ENCODE assay signal across 21 cellular contexts in the genomic region with DNA sequence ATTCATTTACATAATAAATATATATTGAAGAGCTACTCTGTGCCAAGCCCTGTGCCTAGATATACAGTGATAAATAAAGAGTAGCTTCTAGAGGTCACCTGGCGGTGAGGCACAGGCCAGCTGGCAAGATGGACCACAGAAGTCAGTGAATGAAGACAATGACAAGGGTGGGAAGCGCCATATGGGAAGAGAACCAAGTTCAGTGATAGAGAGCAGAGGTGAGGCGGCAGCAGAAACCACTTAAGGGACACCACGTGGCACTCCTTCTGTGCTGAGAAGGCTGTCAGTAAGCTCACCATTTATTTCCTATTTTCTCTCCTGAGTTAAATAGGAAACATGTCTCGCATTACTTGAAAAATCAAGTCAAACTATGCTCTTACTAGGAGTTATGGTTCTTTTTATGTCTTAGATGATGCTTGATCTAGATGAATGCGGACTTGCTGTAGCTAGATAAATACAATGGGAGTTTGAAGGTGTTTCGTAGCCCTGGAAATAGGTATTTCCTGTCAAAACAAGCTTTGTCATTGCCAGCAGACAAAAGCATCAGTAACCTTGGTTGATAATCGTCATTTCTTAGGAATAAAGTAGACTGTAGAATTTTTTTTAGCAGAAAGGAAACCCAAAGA. TPM values are rescaled to one million over a fixed set of nuclear protein-coding genes. Genes with fewer than 3 reads are reported as not detected.
A peak's percentile ranks its signal among the peaks of the same experiment; 100 is the strongest.
DNase-seq lines count a peak whose midpoint lies in the region; ATAC-seq and TF ChIP-seq lines count a peak whose summit lies in the region.
"Had no signal": no experiment of that assay in that cellular context is flagged by ENCODE, and none has a peak within 500 bp of the region (broad histone marks: within the 10 kb centered on the region; RNA-seq: fewer than 3 reads in every experiment).

No MANE protein-coding gene starts in this region.

- no peaks in the 10 kb centered on the region for H3K9me3 ChIP-seq in left ventricle myocardium inferior (replicated peaks)
- no peaks in the 10 kb centered on the region for H3K9me3 ChIP-seq in right atrium auricular region
- H3K9me3 ChIP-seq in naive thymus-derived CD4-positive, alpha-beta T cell (ENCODE audit: control insufficient read depth in 2 of 3, low read length in 3 of 3), result no peaks in the 10 kb centered on the region
- H3K9me3 ChIP-seq: HAP-1, SJSA1, vagina had no signal

- peaks cover 17 to 74% (median 45%) of the 10 kb centered on the region in 5 donors for H3K36me3 Mint-ChIP-seq in naive thymus-derived CD4-positive, alpha-beta T cell

- H3K4me3 ChIP-seq in left ventricle myocardium inferior (no peak overlapping the region), right atrium auricular region (no peak overlapping the region)
- H3K4me3 ChIP-seq in naive thymus-derived CD4-positive, alpha-beta T cell (ENCODE audit: low read length), result no peak overlapping the region
- H3K4me3 ChIP-seq: HAP-1, SJSA1, smooth muscle cell, vagina had no signal

- H3K4me3 Mint-ChIP-seq in naive thymus-derived CD4-positive, alpha-beta T cell, result peak overlapping the region in 5 of 10 donors; percentile 6 to 60 (median 30)
- H3K4me3 Mint-ChIP-seq: activated naive CD4-positive, alpha-beta T cell treated with anti-CD3 and anti-CD28 coated beads for 36 hours had no signal

- no peaks in the 10 kb centered on the region for H3K27me3 Mint-ChIP-seq in naive thymus-derived CD4-positive, alpha-beta T cell

- H3K4me1 Mint-ChIP-seq in naive thymus-derived CD4-positive, alpha-beta T cell, result peaks cover 8 to 29% (median 15%) of the 10 kb centered on the region in 7 donors

- H3K4me1 ChIP-seq in left ventricle myocardium inferior, result peaks cover 28% of the 10 kb centered on the region
- H3K4me1 ChIP-seq in right atrium auricular region, result peaks cover 0 to 16% of the 10 kb centered on the region in 2 donors
- no peaks in the 10 kb centered on the region for H3K4me1 ChIP-seq in naive thymus-derived CD4-positive, alpha-beta T cell (ENCODE audit: control insufficient read depth in 2 of 2, insufficient read depth in 2 of 2, low read length in 2 of 2)
- H3K4me1 ChIP-seq: HAP-1, vagina had no signal

- CTCF ChIA-PET in naive thymus-derived CD4-positive, alpha-beta T cell (lab: Charles Lee), result interaction anchor here (0.6 kb wide), 1 partner anchor 343 kb away, joined by 3 read pairs; no protein-coding TSS in a partner anchor

- H3K36me3 ChIP-seq in left ventricle myocardium inferior, result no peaks in the 10 kb centered on the region
- no peaks in the 10 kb centered on the region for H3K36me3 ChIP-seq in right atrium auricular region
- peaks cover 7 to 34% (median 20%) of the 10 kb centered on the region in 3 experiments for H3K36me3 ChIP-seq in naive thymus-derived CD4-positive, alpha-beta T cell (ENCODE audit: control insufficient read depth in 2 of 3, insufficient read depth in 3 of 3, low read length in 3 of 3)
- H3K36me3 ChIP-seq: HAP-1, SJSA1, vagina had no signal

- POLR2A ChIA-PET in naive thymus-derived CD4-positive, alpha-beta T cell (lab: Charles Lee), result no interaction called here

- intact Hi-C loops in left ventricle myocardium inferior (cut with micrococcal nuclease) (no loop called here), head of caudate nucleus (cut with DNase I) (no loop called here)
- intact Hi-C loops in naive thymus-derived CD4-positive, alpha-beta T cell (cut with micrococcal nuclease), result no loop called here

- H3K27ac Mint-ChIP-seq in naive thymus-derived CD4-positive, alpha-beta T cell, result peak overlapping the region in 7 of 9 donors; percentile 4 to 82 (median 44)
- H3K27ac Mint-ChIP-seq: activated naive CD4-positive, alpha-beta T cell treated with anti-CD3 and anti-CD28 coated beads for 36 hours had no signal

- peak overlapping the region; percentile 76 for H3K27ac ChIP-seq in left ventricle myocardium inferior (replicated peaks)
- no peak overlapping the region for H3K27ac ChIP-seq in right atrium auricular region
- no peak overlapping the region for H3K27ac ChIP-seq in naive thymus-derived CD4-positive, alpha-beta T cell (ENCODE audit: low read depth, low read length)
- H3K27ac ChIP-seq: C4-2B, SJSA1, vagina had no signal

- peaks cover 0 to 8% (median 0%) of the 10 kb centered on the region in 11 donors for H3K9me3 Mint-ChIP-seq in naive thymus-derived CD4-positive, alpha-beta T cell
- H3K9me3 Mint-ChIP-seq: activated naive CD4-positive, alpha-beta T cell treated with anti-CD3 and anti-CD28 coated beads for 36 hours had no signal

- TF ChIP-seq CTCF in left ventricle myocardium inferior (IDR thresholded peaks at IDR 0.05; ENCODE audit: borderline replicate concordance) (no peak), right atrium auricular region (IDR thresholded peaks at IDR 0.05) (no peak)

- peaks cover 13% of the 10 kb centered on the region for H3K27me3 ChIP-seq in left ventricle myocardium inferior (ENCODE audit: low read depth)
- no peaks in the 10 kb centered on the region for H3K27me3 ChIP-seq in right atrium auricular region
- H3K27me3 ChIP-seq in naive thymus-derived CD4-positive, alpha-beta T cell (ENCODE audit: control insufficient read depth in 2 of 2, insufficient read depth in 2 of 2, low read length in 2 of 2), result no peaks in the 10 kb centered on the region
- H3K27me3 ChIP-seq: SJSA1, vagina had no signal

- peak; percentile 40 for ATAC-seq in naive thymus-derived CD4-positive, alpha-beta T cell
- ATAC-seq: HepG2 had no signal

- DNase-seq in left ventricle myocardium inferior (no peak), right atrium auricular region (ENCODE audit: low spot score) (no peak), NCI-H524 treated with DMSO at 0.1 percent for 48 hours (lab: John Stamatoyannopoulos, UW) (peak; percentile 97), head of caudate nucleus (no peak), DMS114 treated with DMSO at 0.1 percent for 48 hours (lab: John Stamatoyannopoulos, UW; ENCODE audit: unreplicated experiment) (no peak)
- peak in 3 of 9 donors; percentile 16 to 39 (median 29) for DNase-seq in naive thymus-derived CD4-positive, alpha-beta T cell
- no peak for DNase-seq in activated CD8-positive, alpha-beta memory T cell treated with anti-CD3 and anti-CD28 coated beads for 24 hours
- DNase-seq: activated naive CD4-positive, alpha-beta T cell treated with anti-CD3 and anti-CD28 coated beads for 36 hours; activated T-cell treated with anti-CD3 and anti-CD28 coated beads, Interleukin-2, amount 50 U/mL, for 48 hours; amniotic stem cell; kidney glomerular epithelial cell; NCI-H1694 treated with DMSO at 0.1 percent for 48 hours; NCI-H446 treated with DMSO at 0.1 percent for 48 hours; nucleus accumbens; stimulated activated CD4-positive, alpha-beta T cell treated with anti-CD3 and anti-CD28 coated beads, Interleukin-2, amount 100 ng/mL, for 24 hours had no signal

RNA-seq across cellular contexts. Expression of gene ALOX5AP, which starts 17.8 kb away (rescaled TPM):
- total RNA-seq in left ventricle myocardium inferior (7.2 TPM), right atrium auricular region (10 to 100 TPM in 1 of 2 donors, 1 to 10 TPM in 1; 7.4 to 41.4 TPM)
- 100 to 1,000 TPM in 1 of 5 experiments, 10 to 100 TPM in 4; 22.1 to 110 (median 24.4) TPM for total RNA-seq in naive thymus-derived CD4-positive, alpha-beta T cell
- polyA plus RNA-seq in naive thymus-derived CD4-positive, alpha-beta T cell, result 100 to 1,000 TPM; 190 to 198 TPM
- total RNA-seq: smooth muscle cell had no signal
